In genomic region chr1:87292684-87293493, GRCh38 we compare ENCODE assay signal across 8 cellular contexts. TPM values are rescaled to one million over a fixed set of nuclear protein-coding genes. Genes with fewer than 3 reads are reported as not detected.
A peak's percentile ranks its signal among the peaks of the same experiment; 100 is the strongest.
DNase-seq lines count a peak whose midpoint lies in the region; ATAC-seq, FAIRE-seq and TF ChIP-seq lines count a peak whose summit lies in the region.

No MANE protein-coding gene starts in this region.

- H3K27ac ChIP-seq in GM23338 (ENCODE audit: low read depth) (no peak overlapping the region), GM12878 (ENCODE audit: control insufficient read depth, insufficient read depth) (no peak overlapping the region)

- H3K4me3 Mint-ChIP-seq in Calu3 (ENCODE audit: low read depth, unreplicated experiment) (no peak overlapping the region), GM23338 (no peak overlapping the region), immature natural killer cell (no peak overlapping the region)

- H3K9ac ChIP-seq in GM12878 (ENCODE audit: control insufficient read depth, insufficient read depth, low read length) = no peak overlapping the region

- in situ Hi-C loops in GM12878 (cut with MboI) = loop anchor here (10.0 kb wide), 2 partner anchors 158 to 662 kb away; no protein-coding TSS in a partner anchor

- H3K4me1 ChIP-seq in GM23338 (ENCODE audit: insufficient read depth) (peaks cover 18% of the 10 kb centered on the region), GM12878 (ENCODE audit: control insufficient read depth, insufficient read depth, low read length) (no peaks in the 10 kb centered on the region)

- POLR2A ChIA-PET in GM12878 (lab: Charles Lee) = interaction anchor here (0.5 to 0.6 kb wide), 2 partner anchors 43 to 662 kb away, joined by 3 to 4 read pairs; no protein-coding TSS in a partner anchor

- TF ChIP-seq RAD21 in GM12878 (IDR thresholded peaks at IDR 0.05; ENCODE audit: insufficient read depth, low read depth, low read length) = peak; percentile 86

- H3K9me3 ChIP-seq in GM12878 (replicated peaks; ENCODE audit: control insufficient read depth, insufficient read depth, low read length) = no peaks in the 10 kb centered on the region

- ATAC-seq in GM23338 = peak; percentile 83
- ATAC-seq in GM12878 = peak; percentile 87
- no peak for ATAC-seq in esophagus mucosa

- DNase-seq in Calu3 (peak; percentile 65), GM23338 (ENCODE audit: low spot score) (peak; percentile 89), NCI-H1417 treated with DMSO at 0.1 percent for 48 hours (lab: John Stamatoyannopoulos, UW) (peak; percentile 26), T-helper 22 cell (ENCODE audit: low read depth) (peak; percentile 8), GM12878 (ENCODE audit: low read depth, low spot score) (no peak), immature natural killer cell (peak; percentile 40 to 56 (median 54))
- peak; percentile 28 to 54 for DNase-seq in stimulated activated CD4-positive, alpha-beta T cell treated with anti-CD3 and anti-CD28 coated beads, Interleukin-1b, Interleukin-23, amount 100 ng/mL, for 4 hours (ENCODE audit: low read depth in 2 of 2)

- intact Hi-C loops in Calu3 (cut with micrococcal nuclease; ENCODE audit: unreplicated experiment) = loop anchor here (2.0 to 10.0 kb wide), 4 partner anchors 141 to 1010 kb away; no protein-coding TSS in a partner anchor
- intact Hi-C loops in GM12878 (cut with micrococcal nuclease; ENCODE audit: unreplicated experiment) = loop anchor here (1.0 to 10.0 kb wide), 6 partner anchors 141 to 1009 kb away; no protein-coding TSS in a partner anchor

- no peak for TF ChIP-seq POLR2A in GM12878 (IDR thresholded peaks at IDR 0.05; ENCODE audit: low read depth, low read length)

- H2AFZ ChIP-seq in GM23338 = no peak overlapping the region
- no peak overlapping the region for H2AFZ ChIP-seq in GM12878 (ENCODE audit: control insufficient read depth, low read depth, low read length)

- WGBS in GM12878 (ENCODE audit: insufficient coverage, insufficient replicate concordance, low lambda C conversion rate, missing lambda C conversion rate) = 26% methylated on average over 9 of the region's 9 CpGs

- no peaks in the 10 kb centered on the region for H3K4me1 Mint-ChIP-seq in Calu3 (ENCODE audit: low read depth, unreplicated experiment)
- H3K4me1 Mint-ChIP-seq in GM23338 = peaks cover 27% of the 10 kb centered on the region
- no peaks in the 10 kb centered on the region for H3K4me1 Mint-ChIP-seq in immature natural killer cell

- H4K20me1 ChIP-seq in GM23338 (replicated peaks; ENCODE audit: insufficient read depth) (no peaks in the 10 kb centered on the region), GM12878 (ENCODE audit: control insufficient read depth, insufficient read depth) (no peaks in the 10 kb centered on the region)

- no peak overlapping the region for H3K4me3 ChIP-seq in GM23338
- H3K4me3 ChIP-seq in GM12878 = no peak overlapping the region

- H3K36me3 ChIP-seq in GM23338 (ENCODE audit: insufficient read depth) = no peaks in the 10 kb centered on the region
- H3K36me3 ChIP-seq in GM12878 (ENCODE audit: control insufficient read depth in 2 of 2, insufficient read depth in 2 of 2, low read length in 1 of 2) = no peaks in the 10 kb centered on the region

- H3K9me2 ChIP-seq in GM23338 (ENCODE audit: insufficient read depth) = 0 out of 2 replicates have a peak, but pooled peaks cover under 1% of the 10 kb centered on the region

- no peak for TF ChIP-seq EP300 in GM12878 (IDR thresholded peaks at IDR 0.05; ENCODE audit: borderline replicate concordance in 1 of 2, control insufficient read depth in 1 of 2, low read depth in 2 of 2, low read length in 2 of 2)

- H3K27me3 ChIP-seq in GM23338 (ENCODE audit: insufficient read depth) (no peaks in the 10 kb centered on the region), GM12878 (replicated peaks in 1 of 2; ENCODE audit: control insufficient read depth in 2 of 2, insufficient read depth in 2 of 2, low read length in 1 of 2) (no peaks in the 10 kb centered on the region)

- no peaks in the 10 kb centered on the region for H3K79me2 ChIP-seq in GM23338 (replicated peaks; ENCODE audit: insufficient read depth)
- H3K79me2 ChIP-seq in GM12878 (ENCODE audit: control insufficient read depth, insufficient read depth, low read length) = no peaks in the 10 kb centered on the region

- H3K27ac Mint-ChIP-seq in Calu3 (ENCODE audit: unreplicated experiment) = no peak overlapping the region
- H3K27ac Mint-ChIP-seq in GM23338 = no peak overlapping the region
- H3K27ac Mint-ChIP-seq in immature natural killer cell = no peak overlapping the region

- no peaks in the 10 kb centered on the region for H3K27me3 Mint-ChIP-seq in Calu3 (ENCODE audit: unreplicated experiment)
- peaks cover 6% of the 10 kb centered on the region for H3K27me3 Mint-ChIP-seq in GM23338 (ENCODE audit: insufficient read depth, low read depth, poor library complexity)
- H3K27me3 Mint-ChIP-seq in immature natural killer cell (ENCODE audit: low read depth in 3 of 3) = peaks cover 0 to 11% (median 2%) of the 10 kb centered on the region in 3 donors

- FAIRE-seq in GM12878 (lab: Jason Lieb, UNC) = peak; percentile 90

- CTCF ChIA-PET in Calu3 (lab: Charles Lee) (interaction anchor here (0.6 to 1.3 kb wide), 3 partner anchors 68 to 175 kb away, joined by 3 to 7 read pairs (median 5); no protein-coding TSS in a partner anchor), GM12878 (lab: Yijun Ruan, JAX) (interaction anchor here (0.6 to 4.3 kb wide), 37 partner anchors 9 to 887 kb away, joined by 3 to 46 read pairs (median 4); no protein-coding TSS in a partner anchor)

- BruUV-seq in Calu3 (replicated peaks; lab: Mats Ljungman, UMichigan) (no TSS peak), GM12878 (replicated peaks; lab: Mats Ljungman, UMichigan) (no TSS peak)

- SMC1A ChIA-PET in GM12878 (lab: Charles Lee; ENCODE audit: uncharacterized antibody, unreplicated experiment) = interaction anchor here (0.8 to 4.5 kb wide), 14 partner anchors 9 to 888 kb away, joined by 3 to 30 read pairs (median 4); no protein-coding TSS in a partner anchor

- H3K36me3 Mint-ChIP-seq in Calu3 (ENCODE audit: insufficient read depth, unreplicated experiment) = no peaks in the 10 kb centered on the region
- no peaks in the 10 kb centered on the region for H3K36me3 Mint-ChIP-seq in GM23338 (ENCODE audit: low read depth)
- H3K36me3 Mint-ChIP-seq in immature natural killer cell = no peaks in the 10 kb centered on the region

- H3K4me2 ChIP-seq in GM23338 = no peak overlapping the region
- no peak overlapping the region for H3K4me2 ChIP-seq in GM12878 (ENCODE audit: control insufficient read depth, insufficient read depth)

- no peaks in the 10 kb centered on the region for H3F3A ChIP-seq in GM23338 (replicated peaks; ENCODE audit: low read depth)

- peak; percentile 75 for TF ChIP-seq CTCF in Calu3 (IDR thresholded peaks at IDR 0.05; ENCODE audit: unreplicated experiment)
- TF ChIP-seq CTCF in GM23338 (conservative IDR thresholded peaks at IDR 0.05; ENCODE audit: low read depth in 2 of 2) = peak; percentile 85 to 93
- TF ChIP-seq CTCF in GM12878 (IDR thresholded peaks at IDR 0.05 in 2 of 3, conservative IDR thresholded peaks at IDR 0.05 in 1 of 3; ENCODE audit: control insufficient read depth in 2 of 3, extremely low read depth in 1 of 3, insufficient read depth in 1 of 3, low read depth in 3 of 3, low read length in 3 of 3) = peak; percentile 61 to 76 (median 74)

- RAD21 ChIA-PET in GM12878 (lab: Charles Lee; ENCODE audit: unreplicated experiment) = interaction anchor here (0.6 to 2.3 kb wide), 13 partner anchors 9 to 1009 kb away, joined by 3 to 14 read pairs (median 4); no protein-coding TSS in a partner anchor

- no peaks in the 10 kb centered on the region for H3K9me3 Mint-ChIP-seq in Calu3 (ENCODE audit: low read depth, unreplicated experiment)
- H3K9me3 Mint-ChIP-seq in GM23338 = no peaks in the 10 kb centered on the region
- H3K9me3 Mint-ChIP-seq in immature natural killer cell = peaks cover 0 to 2% (median 0%) of the 10 kb centered on the region in 6 donors

TF ChIP-seq in GM23338, 12 proteins besides CTCF, POLR2A, EP300 and RAD21 (continues in another document):
- TF ChIP-seq JUNB (IDR thresholded peaks at IDR 0.05; ENCODE audit: unreplicated experiment) (no peak), NANOG (IDR thresholded peaks at IDR 0.05; ENCODE audit: borderline replicate concordance) (no peak), STAT1 (IDR thresholded peaks at IDR 0.05; ENCODE audit: unreplicated experiment) (no peak), EZH2 (IDR thresholded peaks at IDR 0.05; ENCODE audit: low read depth, unreplicated experiment) (no peak)

TF ChIP-seq in GM12878, 131 proteins besides CTCF, POLR2A, EP300 and RAD21:
- TF ChIP-seq SMC3 (IDR thresholded peaks at IDR 0.05; ENCODE audit: borderline replicate concordance, low read length) (peak; percentile 77; the same call in 1 of the 2 replicates), ZNF24 (IDR thresholded peaks at IDR 0.05) (no peak), ZZZ3 (IDR thresholded peaks at IDR 0.05; ENCODE audit: control insufficient read depth, insufficient read length, low read depth) (no peak)

RNA-seq across cellular contexts. Expression of gene LMO4, which starts 35.8 kb away (rescaled TPM):
- total RNA-seq in Calu3 (2022) (95.0 and 132 TPM in 2 replicates), GM12878 (2014; rRNA removed) (22.5 and 23.4 TPM in 2 replicates), GM12878 (2014; rRNA removed; fragmentation: Illumina TruSeq; extraction: Trizol) (18.9 and 19.4 TPM in 2 replicates), GM12878 (2021) (27.9 and 30.8 TPM in 2 replicates), esophagus mucosa (48.2 TPM)
- 96.2 and 112 TPM in 2 replicates for total RNA-seq in GM23338 (2014; rRNA removed; shearing (Covaris generic))
- polyA plus RNA-seq in GM23338 (2016; fragmentation: Nextera tagmentation; extraction: Ambion mirVana) (35.6 and 35.8 TPM in 2 replicates), GM12878 (2011; rRNA removed) (70.5 and 76.6 TPM in 2 replicates), GM12878 (2014; fragmentation: Illumina TruSeq; extraction: Trizol) (22.6 and 25.2 TPM in 2 replicates), GM12878 (2014; fragmentation: Nextera tagmentation; extraction: Ambion mirVana) (1 to 10 TPM; 3.8 to 5.7 TPM), GM12878 (2014; rRNA removed) (30.4 and 35.3 TPM in 2 replicates), GM12878 (2016; fragmentation: Nextera tagmentation; extraction: Ambion mirVana) (1 to 10 TPM; 8.4 to 8.5 TPM), immature natural killer cell (10 to 100 TPM; 34.4 to 57.5 (median 46.1) TPM)
- 8.4 and 11.3 TPM in 2 replicates for total RNA-seq in GM12878 (2013; cell fraction: nucleolus; rRNA removed)
- 13.0 TPM for polyA plus RNA-seq in GM12878 (2011; ENCODE audit: low read depth)
- 51.7 and 62.3 TPM in 2 replicates for polyA plus RNA-seq in GM12878 (2011; cell fraction: cytosol; rRNA removed)
- polyA plus RNA-seq in GM12878 (2011; cell fraction: nucleus; rRNA removed) = 82.7 and 110 TPM in 2 replicates
- polyA plus RNA-seq in GM12878 (2012) = 18.6 and 23.4 TPM in 2 replicates
- polyA minus RNA-seq in GM12878 (2011; rRNA and poly(A)+ RNA removed) = 42.7 and 46.4 TPM in 2 replicates
- 13.8 and 14.9 TPM in 2 replicates for polyA minus RNA-seq in GM12878 (2011; cell fraction: cytosol; rRNA and poly(A)+ RNA removed)
- polyA minus RNA-seq in GM12878 (2011; cell fraction: nucleus; rRNA and poly(A)+ RNA removed) = 24.2 and 34.6 TPM in 2 replicates
